Comparison of ENCODE assay signal across 11 cellular contexts in genomic region chr15:73630030-73630429, GRCh38. TPM values are rescaled to one million over a fixed set of nuclear protein-coding genes. Genes with fewer than 3 reads are reported as not detected.
DNase-seq lines count a peak whose midpoint lies in the region; ATAC-seq, FAIRE-seq and TF ChIP-seq lines count a peak whose summit lies in the region.
"Had no signal": no experiment of that assay in that cellular context is flagged by ENCODE, and none has a peak within 500 bp of the region (broad histone marks: within the 10 kb centered on the region; RNA-seq: fewer than 3 reads in every experiment).

No MANE protein-coding gene starts in this region.

- H3K4me3 ChIP-seq in NB4 (ENCODE audit: low read depth, low read length) (no peak overlapping the region), bronchial epithelial cell (ENCODE audit: low read depth, low read length) (no peak overlapping the region), neural progenitor cell (peak overlapping the region; percentile 82)

- no peak overlapping the region for H2AFZ ChIP-seq in neural progenitor cell (replicated peaks)

- H3K27ac Mint-ChIP-seq in neural progenitor cell = no peak overlapping the region
- no peak overlapping the region for H3K27ac Mint-ChIP-seq in natural killer cell treated with Interleukin-12 subunit alpha and Interleukin-12 subunit beta and Interleukin-15 and Interleukin-18, amount 100 ng/mL, for 72 hours
- H3K27ac Mint-ChIP-seq: CD8-positive, alpha-beta T cell had no signal

- H3K79me2 ChIP-seq in neural progenitor cell (ENCODE audit: low read depth) = peaks cover 80% of the 10 kb centered on the region

- TF ChIP-seq CTCF in NB4 (IDR thresholded peaks at IDR 0.05; ENCODE audit: low read depth, low read length) = no peak
- TF ChIP-seq CTCF in bronchial epithelial cell (IDR thresholded peaks at IDR 0.05; ENCODE audit: insufficient read depth, low read length, severe bottlenecking) = no peak
- no peak for TF ChIP-seq CTCF in neural progenitor cell (IDR thresholded peaks at IDR 0.05)

- H3K9me3 Mint-ChIP-seq in neural progenitor cell = no peaks in the 10 kb centered on the region
- H3K9me3 Mint-ChIP-seq in natural killer cell treated with Interleukin-12 subunit alpha and Interleukin-12 subunit beta and Interleukin-15 and Interleukin-18, amount 100 ng/mL, for 72 hours = no peaks in the 10 kb centered on the region
- H3K9me3 Mint-ChIP-seq: CD8-positive, alpha-beta T cell had no signal

- no peak overlapping the region for H3K9ac ChIP-seq in neural progenitor cell

- no peak for ATAC-seq in natural killer cell treated with Interleukin-12 subunit alpha and Interleukin-12 subunit beta and Interleukin-15 and Interleukin-18, amount 100 ng/mL, for 72 hours
- ATAC-seq: CD8-positive, alpha-beta T cell had no signal

- H3K9me3 ChIP-seq in neural progenitor cell (ENCODE audit: low read depth) = no peaks in the 10 kb centered on the region

- no peak overlapping the region for H3K4me3 Mint-ChIP-seq in neural progenitor cell
- no peak overlapping the region for H3K4me3 Mint-ChIP-seq in natural killer cell treated with Interleukin-12 subunit alpha and Interleukin-12 subunit beta and Interleukin-15 and Interleukin-18, amount 100 ng/mL, for 72 hours
- H3K4me3 Mint-ChIP-seq: CD8-positive, alpha-beta T cell had no signal

- DNase-seq in D341Med (ENCODE audit: low spot score) (peak; percentile 39), NB4 (ENCODE audit: low read depth) (peak; percentile 31), bronchial epithelial cell (ENCODE audit: low read depth) (peak; percentile 45), neural progenitor cell (ENCODE audit: low spot score) (no peak), NCI-H1436 treated with DMSO at 0.1 percent for 48 hours (lab: John Stamatoyannopoulos, UW) (no peak), COLO668 (lab: John Stamatoyannopoulos, UW; ENCODE audit: unreplicated experiment) (no peak)
- DNase-seq in natural killer cell treated with Interleukin-12 subunit alpha and Interleukin-12 subunit beta and Interleukin-15 and Interleukin-18, amount 100 ng/mL, for 72 hours (ENCODE audit: low spot score) = no peak
- no peak for DNase-seq in activated CD4-positive, CD25-positive, alpha-beta regulatory T cell treated with anti-CD3 and anti-CD28 coated beads, Interleukin-2, amount 50 U/mL, for 72 hours
- DNase-seq: activated effector memory CD4-positive, alpha-beta T cell treated with anti-CD3 and anti-CD28 coated beads, Interleukin-2, amount 50 U/mL, for 16 hours; CD8-positive, alpha-beta T cell; effector CD4-positive, alpha-beta T cell had no signal

- H3K4me1 ChIP-seq in neural progenitor cell = peaks cover 29% of the 10 kb centered on the region

- no peak for TF ChIP-seq POLR2A in NB4 (IDR thresholded peaks at IDR 0.05; ENCODE audit: extremely low read depth, insufficient read length)

- no peaks in the 10 kb centered on the region for H3K27me3 ChIP-seq in bronchial epithelial cell (ENCODE audit: control insufficient read depth, insufficient read depth, low read length)
- H3K27me3 ChIP-seq in neural progenitor cell = no peaks in the 10 kb centered on the region

- H3K36me3 Mint-ChIP-seq in neural progenitor cell = peaks cover 1% of the 10 kb centered on the region
- no peaks in the 10 kb centered on the region for H3K36me3 Mint-ChIP-seq in natural killer cell treated with Interleukin-12 subunit alpha and Interleukin-12 subunit beta and Interleukin-15 and Interleukin-18, amount 100 ng/mL, for 72 hours
- H3K36me3 Mint-ChIP-seq: CD8-positive, alpha-beta T cell had no signal

- peaks cover 41% of the 10 kb centered on the region for H3K4me1 Mint-ChIP-seq in neural progenitor cell
- peaks cover 40 to 48% of the 10 kb centered on the region in 2 donors for H3K4me1 Mint-ChIP-seq in natural killer cell treated with Interleukin-12 subunit alpha and Interleukin-12 subunit beta and Interleukin-15 and Interleukin-18, amount 100 ng/mL, for 72 hours (ENCODE audit: low read depth in 2 of 2)

- no peak for FAIRE-seq in bronchial epithelial cell (lab: Jason Lieb, UNC)

- H3K36me3 ChIP-seq in bronchial epithelial cell (ENCODE audit: control insufficient read depth, insufficient read depth, low read length) (no peaks in the 10 kb centered on the region), neural progenitor cell (no peaks in the 10 kb centered on the region)

- H3F3A ChIP-seq in neural progenitor cell (ENCODE audit: low read depth) = peaks cover 2% of the 10 kb centered on the region

- H3K27me3 Mint-ChIP-seq in neural progenitor cell (ENCODE audit: insufficient read depth, low read depth) = no peaks in the 10 kb centered on the region
- H3K27me3 Mint-ChIP-seq in natural killer cell treated with Interleukin-12 subunit alpha and Interleukin-12 subunit beta and Interleukin-15 and Interleukin-18, amount 100 ng/mL, for 72 hours = peaks cover 0 to 3% of the 10 kb centered on the region in 2 donors

- H3K4me2 ChIP-seq in neural progenitor cell = peak overlapping the region; percentile 77

- no peak overlapping the region for H3K27ac ChIP-seq in neural progenitor cell

- H4K20me1 ChIP-seq in neural progenitor cell (ENCODE audit: low read depth) = peaks cover 61% of the 10 kb centered on the region

RNA-seq across cellular contexts. Expression of gene NPTN, which starts 3.2 kb away (rescaled TPM):
- total RNA-seq in bronchial epithelial cell (62.1 and 69.4 TPM in 2 replicates), neural progenitor cell (ENCODE audit: low replicate concordance) (84.4 and 110 TPM in 2 replicates)
- 10 to 100 TPM; 57.7 to 66.2 TPM for total RNA-seq in natural killer cell treated with Interleukin-12 subunit alpha and Interleukin-12 subunit beta and Interleukin-15 and Interleukin-18, amount 100 ng/mL, for 72 hours

RNA-seq across cellular contexts. Expression of gene CD276, which starts 54.2 kb away (rescaled TPM):
- total RNA-seq in bronchial epithelial cell (14.5 and 21.9 TPM in 2 replicates), neural progenitor cell (ENCODE audit: low replicate concordance) (62.2 and 147 TPM in 2 replicates)
- total RNA-seq in natural killer cell treated with Interleukin-12 subunit alpha and Interleukin-12 subunit beta and Interleukin-15 and Interleukin-18, amount 100 ng/mL, for 72 hours = 1 to 10 TPM in 1 of 2 donors, under 1 TPM in 1; 0.90 to 2.0 TPM
- total RNA-seq: CD8-positive, alpha-beta T cell had no signal

Comparison
In these comparisons a context has a peak if more than half of its experiments do, and no peak if none do; other contexts are left out.
1. DNase-seq: peak in D341Med (single experiment), NB4 (single experiment) and bronchial epithelial cell (single experiment); none in neural progenitor cell (single experiment), NCI-H1436 treated with DMSO at 0.1 percent for 48 hours (single experiment), COLO668 (single experiment), natural killer cell treated with Interleukin-12 subunit alpha and Interleukin-12 subunit beta and Interleukin-15 and Interleukin-18, amount 100 ng/mL, for 72 hours (single experiment) and activated CD4-positive, CD25-positive, alpha-beta regulatory T cell treated with anti-CD3 and anti-CD28 coated beads, Interleukin-2, amount 50 U/mL, for 72 hours (single experiment).